In the genomic region with DNA sequence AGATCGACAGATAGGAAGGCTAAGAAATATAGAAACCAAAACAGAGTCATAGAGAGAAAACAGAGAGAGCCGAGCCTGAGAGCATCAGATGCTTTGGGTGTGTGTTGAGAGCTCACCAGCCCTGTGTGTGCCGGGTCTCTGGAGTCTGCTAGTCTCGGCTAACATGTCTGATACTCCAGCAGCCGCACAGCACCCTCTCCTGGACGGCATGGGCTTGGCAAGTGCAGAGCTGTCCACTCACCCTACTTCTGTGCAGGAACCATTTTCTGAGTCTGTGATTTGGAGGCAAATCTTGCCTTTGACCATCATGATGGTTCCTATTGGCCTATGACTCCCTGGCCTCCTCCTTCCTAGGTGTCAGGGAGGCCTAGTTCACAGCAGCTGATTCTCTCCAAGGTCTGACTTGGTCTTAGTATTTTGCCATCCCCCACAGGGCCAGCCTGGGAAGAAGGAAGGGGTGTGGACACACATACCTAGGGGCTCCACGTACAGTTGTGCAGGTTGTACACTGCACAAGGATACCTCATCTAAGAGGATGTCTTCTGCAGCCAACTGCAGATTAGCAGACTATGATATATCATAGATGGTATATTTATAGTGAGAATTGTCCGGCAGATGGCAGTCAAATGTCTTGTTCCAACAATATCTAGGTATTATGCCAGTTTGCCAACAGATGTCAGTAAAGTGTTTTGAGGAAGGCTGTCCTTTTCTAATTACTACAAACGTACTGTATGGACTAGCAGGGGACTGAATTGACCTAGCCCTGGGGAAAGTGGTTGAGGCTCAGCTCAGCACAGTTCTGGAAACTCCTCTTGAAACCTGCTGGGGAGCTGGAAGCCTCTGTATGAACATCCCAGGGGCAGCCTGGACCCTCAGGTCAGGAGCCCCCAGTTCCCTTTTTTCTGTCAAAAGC, we compare ENCODE assay signal across 8 cellular contexts. TPM values are rescaled to one million over a fixed set of nuclear protein-coding genes. Genes with fewer than 3 reads are reported as not detected.
DNase-seq lines count a peak whose midpoint lies in the region; ATAC-seq, FAIRE-seq and TF ChIP-seq lines count a peak whose summit lies in the region.

No MANE protein-coding gene starts in this region.

- no peaks in the 10 kb centered on the region for H3K9me3 ChIP-seq in neuron (ENCODE audit: low read length)

- H3K36me3 Mint-ChIP-seq in activated T-cell treated with anti-CD3 and anti-CD28 coated beads, Interleukin-2, amount 50 U/mL, for 72 hours (ENCODE audit: insufficient read depth in 2 of 2) = no peaks in the 10 kb centered on the region

- ATAC-seq in activated T-cell treated with anti-CD3 and anti-CD28 coated beads, Interleukin-2, amount 50 U/mL, for 72 hours (replicated peaks in 1 of 2) = peak; percentile 94 to 95
- ATAC-seq in stimulated activated naive CD8-positive, alpha-beta T cell treated with anti-CD3 and anti-CD28 coated beads, Interleukin-15, amount 100 ng/mL, for 72 hours = peak; percentile 95

- H3K36me3 ChIP-seq in neuron (ENCODE audit: insufficient read depth, low read length) = no peaks in the 10 kb centered on the region

- peak overlapping the region; percentile 35 for H2AFZ ChIP-seq in neuron (ENCODE audit: low read depth, low read length)

- H3K27ac Mint-ChIP-seq in activated T-cell treated with anti-CD3 and anti-CD28 coated beads, Interleukin-2, amount 50 U/mL, for 72 hours = no peak overlapping the region
- H3K27ac Mint-ChIP-seq in stimulated activated naive CD8-positive, alpha-beta T cell treated with anti-CD3 and anti-CD28 coated beads, Interleukin-15, amount 100 ng/mL, for 72 hours = peak overlapping the region in 1 of 2 donors; percentile 87

- TF ChIP-seq POLR2A in H54 (IDR thresholded peaks at IDR 0.05; ENCODE audit: low read depth, low read length) = no peak

- peaks cover 18% of the 10 kb centered on the region for H3K4me1 ChIP-seq in neuron (ENCODE audit: insufficient read depth, low read length)

- DNase-seq in EH (ENCODE audit: low read depth) = peak; percentile 89
- DNase-seq in H54 (ENCODE audit: insufficient read length, low spot score) = peak; percentile 88
- DNase-seq in LNCaP clone FGC (ENCODE audit: low read depth) = peak; percentile 84
- peak; percentile 80 for DNase-seq in RCC 7860 (ENCODE audit: low spot score)
- DNase-seq in activated T-cell treated with anti-CD3 and anti-CD28 coated beads, Interleukin-2, amount 50 U/mL, for 72 hours = peak; percentile 92 to 93
- DNase-seq in fibroblast of peridontal ligament (ENCODE audit: extremely low read depth) = peak; percentile 91
- DNase-seq in stimulated activated naive CD8-positive, alpha-beta T cell treated with anti-CD3 and anti-CD28 coated beads, Interleukin-15, amount 100 ng/mL, for 72 hours = peak; percentile 86 to 92

- H3K27me3 ChIP-seq in neuron (ENCODE audit: insufficient read depth, low read length) = no peaks in the 10 kb centered on the region

- peak; percentile 93 for TF ChIP-seq CTCF in LNCaP clone FGC (IDR thresholded peaks at IDR 0.05; ENCODE audit: control insufficient read depth, extremely low read depth, insufficient read depth)

- FAIRE-seq in H54 (lab: Jason Lieb, UNC) = peak; percentile 55
- peak; percentile 56 for FAIRE-seq in RCC 7860 (lab: Jason Lieb, UNC)

- no peaks in the 10 kb centered on the region for H3K27me3 Mint-ChIP-seq in activated T-cell treated with anti-CD3 and anti-CD28 coated beads, Interleukin-2, amount 50 U/mL, for 72 hours (ENCODE audit: low read depth)
- H3K27me3 Mint-ChIP-seq in stimulated activated naive CD8-positive, alpha-beta T cell treated with anti-CD3 and anti-CD28 coated beads, Interleukin-15, amount 100 ng/mL, for 72 hours = no peaks in the 10 kb centered on the region

- H3K9me3 Mint-ChIP-seq in activated T-cell treated with anti-CD3 and anti-CD28 coated beads, Interleukin-2, amount 50 U/mL, for 72 hours = no peaks in the 10 kb centered on the region
- no peaks in the 10 kb centered on the region for H3K9me3 Mint-ChIP-seq in stimulated activated naive CD8-positive, alpha-beta T cell treated with anti-CD3 and anti-CD28 coated beads, Interleukin-15, amount 100 ng/mL, for 72 hours

- H3K4me1 Mint-ChIP-seq in activated T-cell treated with anti-CD3 and anti-CD28 coated beads, Interleukin-2, amount 50 U/mL, for 72 hours (ENCODE audit: low read depth) = peaks cover 50% of the 10 kb centered on the region
- H3K4me1 Mint-ChIP-seq in stimulated activated naive CD8-positive, alpha-beta T cell treated with anti-CD3 and anti-CD28 coated beads, Interleukin-15, amount 100 ng/mL, for 72 hours = peaks cover 50% of the 10 kb centered on the region

- peak overlapping the region; percentile 23 to 50 for H3K4me3 Mint-ChIP-seq in activated T-cell treated with anti-CD3 and anti-CD28 coated beads, Interleukin-2, amount 50 U/mL, for 72 hours
- peak overlapping the region; percentile 0 to 3 for H3K4me3 Mint-ChIP-seq in stimulated activated naive CD8-positive, alpha-beta T cell treated with anti-CD3 and anti-CD28 coated beads, Interleukin-15, amount 100 ng/mL, for 72 hours

- H3K4me3 ChIP-seq in LNCaP clone FGC (ENCODE audit: low read depth, low read length) (no peak overlapping the region), neuron (ENCODE audit: low read length) (peak overlapping the region; percentile 20)

RNA-seq across cellular contexts. Expression of gene FGD2, which starts 13.0 kb away (rescaled TPM):
- 1 to 10 TPM; 1.4 to 3.2 TPM for total RNA-seq in activated T-cell treated with anti-CD3 and anti-CD28 coated beads, Interleukin-2, amount 50 U/mL, for 72 hours

RNA-seq across cellular contexts. Expression of gene MTCH1, which starts 32.4 kb away (rescaled TPM):
- 100 to 1,000 TPM; 116 to 149 TPM for total RNA-seq in activated T-cell treated with anti-CD3 and anti-CD28 coated beads, Interleukin-2, amount 50 U/mL, for 72 hours
